Comparison of ENCODE assay signal across 1 cellular context in genomic region chr1:7899741-7900140, GRCh38.
TF ChIP-seq lines count a peak whose summit lies in the region.

No MANE protein-coding gene starts in this region.

TF ChIP-seq in IMR-90, 13 proteins besides CTCF, POLR2A, EP300 and RAD21 (continued from another document):
- TF ChIP-seq FOS (IDR thresholded peaks at IDR 0.05; ENCODE audit: low read depth, low read length) (no peak), RFX5 (IDR thresholded peaks at IDR 0.05; ENCODE audit: low read depth, low read length) (no peak)
